Comparison of ENCODE assay signal across 9 cellular contexts in the genomic region with DNA sequence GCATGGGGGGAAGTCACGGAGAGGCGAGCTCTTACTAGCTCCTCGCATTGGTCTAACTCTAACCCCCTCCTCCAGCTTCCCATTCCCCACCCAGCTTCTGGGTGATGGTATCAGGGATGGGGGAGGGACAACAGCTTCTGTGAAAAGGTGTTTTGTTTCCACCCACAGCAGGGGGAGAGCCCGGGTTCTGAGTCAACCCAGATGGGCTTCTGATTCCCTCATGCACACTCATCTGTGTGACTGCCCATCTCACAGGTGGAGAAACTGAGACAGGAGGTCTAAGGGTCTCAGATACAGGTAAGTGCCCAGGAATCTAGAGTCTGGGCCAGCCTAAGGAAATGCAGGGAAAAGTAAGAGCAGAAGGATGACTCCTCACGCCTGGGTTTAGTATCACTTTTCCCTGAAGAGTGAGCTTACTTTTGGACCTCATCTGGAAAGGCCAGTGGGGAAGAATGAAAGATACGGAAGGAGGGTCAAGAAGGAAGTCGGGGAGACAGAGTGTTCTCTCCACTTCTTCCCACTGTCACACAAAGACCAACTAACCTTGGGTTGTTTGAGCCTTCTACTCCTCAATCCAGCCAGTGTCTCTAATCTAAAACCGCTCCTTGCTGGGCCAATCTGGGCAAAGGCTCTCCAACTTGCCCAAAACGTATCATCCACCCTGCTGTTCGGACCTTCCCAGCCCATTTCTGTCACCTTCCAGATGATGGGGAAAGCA. TPM values are rescaled to one million over a fixed set of nuclear protein-coding genes. Genes with fewer than 3 reads are reported as not detected.
DNase-seq lines count a peak whose midpoint lies in the region; ATAC-seq and TF ChIP-seq lines count a peak whose summit lies in the region.
"Had no signal": no experiment of that assay in that cellular context is flagged by ENCODE, and none has a peak within 500 bp of the region (broad histone marks: within the 10 kb centered on the region; RNA-seq: fewer than 3 reads in every experiment).

No MANE protein-coding gene starts in this region.

- H3K36me3 ChIP-seq in transverse colon, result peaks cover 0 to 8% (median 4%) of the 10 kb centered on the region in 4 donors

- in situ Hi-C loops in transverse colon (cut with MboI; ENCODE audit: low pct_ligation_motif_present in 1 of 4, low pct_unique_long_range_greater_than_20kb in 1 of 4, low sequenced_read_pairs in 3 of 4), result loop anchor here in 2 of 4 donors (25.0 kb wide), 2 partner anchors 99 to 324 kb away; partner anchors contain the start of genes DPH1 (in 1 of the 2), OVCA2 (in 1 of the 2) and RTN4RL1 (in 1 of the 2)

- H3K27me3 ChIP-seq in transverse colon, result no peaks in the 10 kb centered on the region

- peaks cover 5% of the 10 kb centered on the region for H3K36me3 Mint-ChIP-seq in activated T-cell treated with anti-CD3 and anti-CD28 coated beads, Interleukin-2, amount 50 U/mL, for 4 hours (ENCODE audit: insufficient read depth)
- H3K36me3 Mint-ChIP-seq in immature natural killer cell, result peaks cover 12 to 21% (median 16%) of the 10 kb centered on the region in 3 donors

- no peak for ATAC-seq in activated T-cell treated with anti-CD3 and anti-CD28 coated beads, Interleukin-2, amount 50 U/mL, for 4 hours
- ATAC-seq in GM19328 (IDR thresholded peaks at IDR 0.05; ENCODE audit: unreplicated experiment), result no peak

- H3K27ac Mint-ChIP-seq in immature natural killer cell, result no peak overlapping the region

- peaks cover 32% of the 10 kb centered on the region for H3K4me1 Mint-ChIP-seq in activated T-cell treated with anti-CD3 and anti-CD28 coated beads, Interleukin-2, amount 50 U/mL, for 4 hours (ENCODE audit: low read depth)
- peaks cover 35 to 46% of the 10 kb centered on the region in 2 donors for H3K4me1 Mint-ChIP-seq in immature natural killer cell

- intact Hi-C loops in transverse colon (cut with DNase I; ENCODE audit: low total_unique reads), result loop anchor here (10.0 kb wide), 1 partner anchor 59 kb away; no protein-coding TSS in a partner anchor

- H3K27ac ChIP-seq in transverse colon, result peak overlapping the region; percentile 98 to 99 (median 98)

- TF ChIP-seq POLR2A in transverse colon (IDR thresholded peaks at IDR 0.05), result no peak

- H3K4me3 Mint-ChIP-seq in activated T-cell treated with anti-CD3 and anti-CD28 coated beads, Interleukin-2, amount 50 U/mL, for 4 hours, result peak overlapping the region; percentile 26
- H3K4me3 Mint-ChIP-seq in immature natural killer cell, result peak overlapping the region in 4 of 5 donors; percentile 18 to 51 (median 35)

- no peaks in the 10 kb centered on the region for H3K9me3 Mint-ChIP-seq in activated T-cell treated with anti-CD3 and anti-CD28 coated beads, Interleukin-2, amount 50 U/mL, for 4 hours
- H3K9me3 Mint-ChIP-seq in immature natural killer cell, result no peaks in the 10 kb centered on the region

- no peak for DNase-seq in activated T-cell treated with anti-CD3 and anti-CD28 coated beads, Interleukin-2, amount 50 U/mL, for 4 hours
- DNase-seq in activated T-cell treated with anti-CD3 and anti-CD28 coated beads for 4 hours (no peak), immature natural killer cell (no peak), transverse colon (no peak)
- DNase-seq in activated CD4-positive, alpha-beta T cell treated with anti-CD3 and anti-CD28 coated beads, Interleukin-2, amount 50 U/mL, for 48 hours, result no peak
- DNase-seq: activated naive CD4-positive, alpha-beta T cell; stimulated activated naive CD4-positive, alpha-beta T cell treated with Interleukin-2 at 50 U/mL for 16 hours had no signal

- no peak for TF ChIP-seq CTCF in transverse colon (IDR thresholded peaks at IDR 0.05)

- H3K9me3 ChIP-seq in transverse colon, result no peaks in the 10 kb centered on the region

- peaks cover 5% of the 10 kb centered on the region for H3K27me3 Mint-ChIP-seq in activated T-cell treated with anti-CD3 and anti-CD28 coated beads, Interleukin-2, amount 50 U/mL, for 4 hours (ENCODE audit: low read depth)
- peaks cover 11 to 33% (median 24%) of the 10 kb centered on the region in 3 donors for H3K27me3 Mint-ChIP-seq in immature natural killer cell (ENCODE audit: low read depth in 3 of 3)

- H3K4me3 ChIP-seq in transverse colon, result peak overlapping the region in 1 of 4 donors; percentile 85

- H3K4me1 ChIP-seq in transverse colon, result peaks cover 28 to 60% (median 43%) of the 10 kb centered on the region in 4 donors

- no peak for TF ChIP-seq EP300 in transverse colon (IDR thresholded peaks at IDR 0.05; ENCODE audit: low read depth)

- WGBS in transverse colon (ENCODE audit: low coverage in 1 of 2), 2 donors, result 40 to 68% methylated on average over 1 to 10 of the region's 10 CpGs

RNA-seq across cellular contexts. Expression of gene TLCD2, which starts 3.1 kb away (rescaled TPM):
- under 1 TPM; 0.08 to 0.19 (median 0.13) TPM for total RNA-seq in activated T-cell treated with anti-CD3 and anti-CD28 coated beads, Interleukin-2, amount 50 U/mL, for 4 hours
- under 1 TPM in 1 of 3 donors, not detected in 2; 0.04 TPM for polyA plus RNA-seq in immature natural killer cell
- total RNA-seq in transverse colon, result 10 to 100 TPM; 21.6 to 48.6 (median 31.5) TPM

RNA-seq across cellular contexts. Expression of gene WDR81, which starts 11.2 kb away (rescaled TPM):
- 10 to 100 TPM; 21.1 to 24.0 (median 21.5) TPM for total RNA-seq in activated T-cell treated with anti-CD3 and anti-CD28 coated beads, Interleukin-2, amount 50 U/mL, for 4 hours
- 10 to 100 TPM in 1 of 3 donors, 1 to 10 TPM in 2; 5.8 to 27.2 (median 6.4) TPM for polyA plus RNA-seq in immature natural killer cell
- 10 to 100 TPM; 26.1 to 73.7 (median 35.7) TPM for total RNA-seq in transverse colon

RNA-seq across cellular contexts. Expression of gene PRPF8, which starts 28.7 kb away (rescaled TPM):
- total RNA-seq in activated T-cell treated with anti-CD3 and anti-CD28 coated beads, Interleukin-2, amount 50 U/mL, for 4 hours, result 100 to 1,000 TPM; 506 to 585 (median 522) TPM
- 100 to 1,000 TPM in 1 of 3 donors, 10 to 100 TPM in 2; 57.0 to 198 (median 84.1) TPM for polyA plus RNA-seq in immature natural killer cell
- total RNA-seq in transverse colon, result 100 to 1,000 TPM; 155 to 410 (median 169) TPM

RNA-seq across cellular contexts. Expression of gene SERPINF2, which starts 29.4 kb away (rescaled TPM):
- under 1 TPM; 0.45 to 0.60 (median 0.56) TPM for total RNA-seq in activated T-cell treated with anti-CD3 and anti-CD28 coated beads, Interleukin-2, amount 50 U/mL, for 4 hours
- under 1 TPM in 1 of 3 donors, not detected in 2; 0.76 TPM for polyA plus RNA-seq in immature natural killer cell
- total RNA-seq in transverse colon, result 10 to 100 TPM in 1 of 4 donors, 1 to 10 TPM in 2, not detected in 1; 3.2 to 10.5 (median 3.4) TPM
- total RNA-seq: lung microvascular endothelial cell had no signal

RNA-seq across cellular contexts. Expression of gene SERPINF1, which starts 48.5 kb away (rescaled TPM):
- 1 to 10 TPM; 1.1 to 1.3 (median 1.3) TPM for total RNA-seq in activated T-cell treated with anti-CD3 and anti-CD28 coated beads, Interleukin-2, amount 50 U/mL, for 4 hours
- polyA plus RNA-seq in immature natural killer cell, result 1 to 10 TPM; 2.1 to 9.6 (median 3.3) TPM
- total RNA-seq in transverse colon, result 100 to 1,000 TPM in 3 of 4 donors, 10 to 100 TPM in 1; 88.3 to 340 (median 114) TPM
- total RNA-seq: lung microvascular endothelial cell had no signal

Comparison
In these comparisons a context has a peak if more than half of its experiments do, and no peak if none do; other contexts are left out.
1. RNA of gene TLCD2, which starts 3.1 kb away (total RNA-seq): 21.6 to 48.6 TPM in transverse colon; 0.08 to 0.19 TPM in activated T-cell treated with anti-CD3 and anti-CD28 coated beads, Interleukin-2, amount 50 U/mL, for 4 hours; every median in the first group is over 10 times any median in the second.